2 cellular contexts compared by ENCODE assay signal in the genomic region with DNA sequence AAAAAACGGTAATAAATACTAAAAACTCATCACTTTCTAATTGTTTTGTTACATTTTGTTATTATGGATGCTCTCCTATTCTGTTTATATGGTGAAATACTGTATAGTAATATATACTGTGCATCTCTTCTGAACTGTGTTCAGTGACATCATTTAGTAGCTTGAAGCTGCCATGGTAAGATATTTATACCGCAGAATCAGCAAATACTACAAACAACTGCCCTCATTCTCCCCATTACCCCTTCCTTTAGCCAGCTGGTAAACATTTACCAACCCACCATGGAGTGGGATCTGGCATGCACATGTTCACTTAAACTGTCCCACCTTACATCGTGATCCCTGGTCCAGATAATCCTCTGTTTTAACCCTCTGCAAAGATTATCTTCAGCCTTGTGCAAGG.
TF ChIP-seq lines count a peak whose summit lies in the region.

No MANE protein-coding gene starts in this region.

TF ChIP-seq in K562, 482 proteins besides CTCF, POLR2A, EP300 and RAD21 (continued from another document):
- TF ChIP-seq WHSC1 (IDR thresholded peaks at IDR 0.05; ENCODE audit: low read length) (no peak), ZNF316 (IDR thresholded peaks at IDR 0.05) (peak; percentile 43), ZNF23 (CRISPR knock-in tag; IDR thresholded peaks at IDR 0.05) (no peak), CEBPB (tag; IDR thresholded peaks at IDR 0.05) (no peak), MAFG (tag; conservative IDR thresholded peaks at IDR 0.05) (0 out of 2 replicates have a peak, but pooled peaks have one; percentile 15)

TF ChIP-seq in HEK293T, 16 proteins besides CTCF, POLR2A, EP300 and RAD21 (continued from another document):
- TF ChIP-seq BHLHE40 (IDR thresholded peaks at IDR 0.05; ENCODE audit: borderline replicate concordance), result no peak
- TF ChIP-seq ARNT (IDR thresholded peaks at IDR 0.05), result no peak
- TF ChIP-seq ZNF384 (IDR thresholded peaks at IDR 0.05), result no peak
- TF ChIP-seq CTBP1 (IDR thresholded peaks at IDR 0.05; ENCODE audit: borderline replicate concordance), result no peak
- no peak for TF ChIP-seq FOXK2 (IDR thresholded peaks at IDR 0.05)
- no peak for TF ChIP-seq HDGF (IDR thresholded peaks at IDR 0.05; ENCODE audit: borderline replicate concordance)
- TF ChIP-seq PKNOX1 (IDR thresholded peaks at IDR 0.05), result no peak
- TF ChIP-seq SP1 (IDR thresholded peaks at IDR 0.05), result no peak
- TF ChIP-seq SUZ12 (IDR thresholded peaks at IDR 0.05), result no peak
- no peak for TF ChIP-seq NFRKB (IDR thresholded peaks at IDR 0.05)
- TF ChIP-seq FOXA1 (IDR thresholded peaks at IDR 0.05), result no peak
- no peak for TF ChIP-seq LEF1 (IDR thresholded peaks at IDR 0.05; ENCODE audit: borderline replicate concordance)
- no peak for TF ChIP-seq ELF4 (IDR thresholded peaks at IDR 0.05)
